25 cellular contexts compared by ENCODE assay signal in genomic region chr5:139050432-139050831, GRCh38.
DNase-seq lines count a peak whose midpoint lies in the region; ATAC-seq, FAIRE-seq and TF ChIP-seq lines count a peak whose summit lies in the region.
"Had no signal": no experiment of that assay in that cellular context is flagged by ENCODE, and none has a peak within 500 bp of the region (broad histone marks: within the 10 kb centered on the region; RNA-seq: fewer than 3 reads in every experiment).

No MANE protein-coding gene starts in this region.

- H3K36me3 ChIP-seq in SK-N-SH (replicated peaks in 1 of 2; ENCODE audit: control insufficient read depth in 1 of 2, insufficient read depth in 2 of 2, low read length in 1 of 2) = no peaks in the 10 kb centered on the region
- H3K36me3 ChIP-seq in GM12878 (ENCODE audit: control insufficient read depth in 2 of 2, insufficient read depth in 2 of 2, low read length in 1 of 2) = 0 out of 4 replicates have a peak, but pooled peaks cover 0 to 2% of the 10 kb centered on the region in 2 experiments
- H3K36me3 ChIP-seq: SJSA1 had no signal

- H3K27ac Mint-ChIP-seq in nephron = peak overlapping the region in 2 of 3 experiments; percentile 38 to 47
- H3K27ac Mint-ChIP-seq: CD4-positive, alpha-beta T cell had no signal

- no peak overlapping the region for H3K4me3 Mint-ChIP-seq in nephron
- H3K4me3 Mint-ChIP-seq: CD4-positive, alpha-beta T cell had no signal

- POLR2A ChIA-PET in SK-N-SH (lab: Yijun Ruan, JAX) = no interaction called here
- POLR2A ChIA-PET in GM12878 (lab: Charles Lee) = no interaction called here

- H3K9me2 ChIP-seq in SK-N-SH = no peaks in the 10 kb centered on the region

- CTCF ChIA-PET in SK-N-SH (lab: Yijun Ruan, JAX) (no interaction called here), GM12878 (lab: Yijun Ruan, JAX) (no interaction called here)

- H3F3A ChIP-seq in SK-N-SH (replicated peaks; ENCODE audit: insufficient read depth) = no peaks in the 10 kb centered on the region

- SMC1A ChIA-PET in GM12878 (lab: Charles Lee; ENCODE audit: uncharacterized antibody, unreplicated experiment) = no interaction called here

- TF ChIP-seq EP300 in SK-N-SH (IDR thresholded peaks at IDR 0.05; ENCODE audit: borderline replicate concordance in 1 of 2, low read depth in 1 of 2, low read length in 1 of 2) (no peak), GM12878 (IDR thresholded peaks at IDR 0.05; ENCODE audit: borderline replicate concordance in 1 of 2, control insufficient read depth in 1 of 2, low read depth in 2 of 2, low read length in 2 of 2) (no peak)

- no peaks in the 10 kb centered on the region for H3K27me3 Mint-ChIP-seq in nephron (ENCODE audit: low read depth)
- H3K27me3 Mint-ChIP-seq: CD4-positive, alpha-beta T cell had no signal

- no peaks in the 10 kb centered on the region for H3K9me3 Mint-ChIP-seq in nephron
- H3K9me3 Mint-ChIP-seq: CD4-positive, alpha-beta T cell had no signal

- FAIRE-seq in GM12878 (lab: Jason Lieb, UNC) = no peak
- FAIRE-seq: HepG2 had no signal

- no peak overlapping the region for H3K4me3 ChIP-seq in SK-N-SH (ENCODE audit: low read depth in 2 of 2, low read length in 1 of 2)
- no peak overlapping the region for H3K4me3 ChIP-seq in GM12878
- H3K4me3 ChIP-seq: BLaER1, SJSA1 had no signal

- peaks cover 5% of the 10 kb centered on the region for H3K36me3 Mint-ChIP-seq in nephron (ENCODE audit: low read depth)

- TF ChIP-seq CTCF in SK-N-SH (IDR thresholded peaks at IDR 0.05) (no peak), GM12878 (IDR thresholded peaks at IDR 0.05 in 2 of 3, conservative IDR thresholded peaks at IDR 0.05 in 1 of 3; ENCODE audit: control insufficient read depth in 2 of 3, extremely low read depth in 1 of 3, insufficient read depth in 1 of 3, low read depth in 3 of 3, low read length in 3 of 3) (no peak), nephron (IDR thresholded peaks at IDR 0.05; ENCODE audit: unreplicated experiment in 3 of 3) (no peak)

- TF ChIP-seq RAD21 in SK-N-SH (IDR thresholded peaks at IDR 0.05; ENCODE audit: low read length) = no peak
- TF ChIP-seq RAD21 in GM12878 (IDR thresholded peaks at IDR 0.05; ENCODE audit: insufficient read depth, low read depth, low read length) = no peak

- peaks cover 21% of the 10 kb centered on the region for H3K4me1 Mint-ChIP-seq in nephron

- no peak overlapping the region for H3K9ac ChIP-seq in SK-N-SH
- no peak overlapping the region for H3K9ac ChIP-seq in GM12878 (ENCODE audit: control insufficient read depth, insufficient read depth, low read length)
- H3K9ac ChIP-seq: BLaER1 had no signal

- H3K4me2 ChIP-seq in SK-N-SH (no peak overlapping the region), GM12878 (ENCODE audit: control insufficient read depth, insufficient read depth) (no peak overlapping the region)
- H3K4me2 ChIP-seq: BLaER1 had no signal

- H3K79me2 ChIP-seq in SK-N-SH (ENCODE audit: insufficient read depth) (no peaks in the 10 kb centered on the region), GM12878 (ENCODE audit: control insufficient read depth, insufficient read depth, low read length) (no peaks in the 10 kb centered on the region)

- H3K9me3 ChIP-seq in SK-N-SH (no peaks in the 10 kb centered on the region), GM12878 (replicated peaks; ENCODE audit: control insufficient read depth, insufficient read depth, low read length) (no peaks in the 10 kb centered on the region)
- H3K9me3 ChIP-seq: BLaER1, SJSA1 had no signal

- H3K27ac ChIP-seq in SK-N-SH (ENCODE audit: low read depth in 2 of 2, low read length in 1 of 2) = no peak overlapping the region
- no peak overlapping the region for H3K27ac ChIP-seq in GM12878 (ENCODE audit: control insufficient read depth, insufficient read depth)
- H3K27ac ChIP-seq: BLaER1, SJSA1 had no signal

- no peak for TF ChIP-seq POLR2A in GM12878 (IDR thresholded peaks at IDR 0.05; ENCODE audit: low read depth, low read length)

- no peak for DNase-seq in SK-N-SH
- DNase-seq in GM12878 (ENCODE audit: low read depth, low spot score) = no peak
- no peak for DNase-seq in NCI-H2196 treated with DMSO at 0.1 percent for 48 hours (lab: John Stamatoyannopoulos, UW; ENCODE audit: unreplicated experiment)
- DNase-seq in NCI-H1105 treated with DMSO at 0.1 percent for 48 hours (lab: John Stamatoyannopoulos, UW) = no peak
- no peak for DNase-seq in activated effector memory CD4-positive, alpha-beta T cell treated with Interleukin-2 at 50 U/mL for 16 hours
- DNase-seq: 8988T; CD4-positive, alpha-beta T cell; COR-L47; DMS79; GF-D8; Karpas-422; NCI-H1092 treated with DMSO at 0.1 percent for 48 hours; NCI-H1436 treated with DMSO at 0.1 percent for 48 hours; NCI-H187 treated with DMSO at 0.1 percent for 48 hours; NCI-H2107; NCI-H446; NCI-H524 treated with DMSO at 0.1 percent for 48 hours; Right ventricle myocardium superior; RPMI8226 had no signal

- H2AFZ ChIP-seq in SK-N-SH (ENCODE audit: low read depth) (no peak overlapping the region), GM12878 (ENCODE audit: control insufficient read depth, low read depth, low read length) (no peak overlapping the region)

- H4K20me1 ChIP-seq in SK-N-SH (ENCODE audit: insufficient read depth) = no peaks in the 10 kb centered on the region
- no peaks in the 10 kb centered on the region for H4K20me1 ChIP-seq in GM12878 (ENCODE audit: control insufficient read depth, insufficient read depth)
- H4K20me1 ChIP-seq: BLaER1 had no signal

- H3K27me3 ChIP-seq in SK-N-SH (ENCODE audit: insufficient read depth) = no peaks in the 10 kb centered on the region
- H3K27me3 ChIP-seq in GM12878 (replicated peaks in 1 of 2; ENCODE audit: control insufficient read depth in 2 of 2, insufficient read depth in 2 of 2, low read length in 1 of 2) = no peaks in the 10 kb centered on the region
- H3K27me3 ChIP-seq: BLaER1, SJSA1 had no signal

- ATAC-seq in SK-N-SH treated with all-trans-retinoic acid at 6 μM for 48 hours = no peak
- ATAC-seq in GM12878 = no peak
- ATAC-seq: HCT116, HepG2 had no signal

- H3K4me1 ChIP-seq in SK-N-SH (ENCODE audit: control insufficient read depth in 1 of 2, insufficient read depth in 2 of 2, low read depth in 1 of 2, low read length in 1 of 2) (no peaks in the 10 kb centered on the region; a peak in 1 of 4 replicates), GM12878 (ENCODE audit: control insufficient read depth, insufficient read depth, low read length) (no peaks in the 10 kb centered on the region)
- H3K4me1 ChIP-seq: BLaER1, SJSA1 had no signal

- RAD21 ChIA-PET in GM12878 (lab: Charles Lee; ENCODE audit: unreplicated experiment) = no interaction called here

- intact Hi-C loops in GM12878 (cut with micrococcal nuclease; ENCODE audit: unreplicated experiment) = no loop called here

- BruUV-seq in GM12878 (replicated peaks; lab: Mats Ljungman, UMichigan) = TSS peak; percentile 42

- in situ Hi-C loops in GM12878 (cut with MboI) = no loop called here

TF ChIP-seq in SK-N-SH treated with all-trans-retinoic acid at 6 μM for 48 hours, 23 proteins besides CTCF, POLR2A, EP300 and RAD21:
- TF ChIP-seq OSR1 (CRISPR knock-in tag; IDR thresholded peaks at IDR 0.05) (no peak), ZNF565 (CRISPR knock-in tag; conservative IDR thresholded peaks at IDR 0.05; ENCODE audit: low read depth) (no peak), ISL1 (CRISPR knock-in tag; IDR thresholded peaks at IDR 0.05) (peak; percentile 41; the same call in 1 of the 2 replicates), ZNF8 (CRISPR knock-in tag; IDR thresholded peaks at IDR 0.05) (no peak), ZFP30 (CRISPR knock-in tag; IDR thresholded peaks at IDR 0.05) (no peak)

TF ChIP-seq in SK-N-SH, 30 proteins besides CTCF, POLR2A, EP300 and RAD21:
- TF ChIP-seq CHD2 (IDR thresholded peaks at IDR 0.05; ENCODE audit: low read length, partially characterized antibody) (no peak), MEF2A (IDR thresholded peaks at IDR 0.05; ENCODE audit: borderline replicate concordance, low read depth) (no peak), TAF1 (IDR thresholded peaks at IDR 0.05; ENCODE audit: borderline replicate concordance, low read depth, low read length) (no peak), SIN3A (IDR thresholded peaks at IDR 0.05; ENCODE audit: borderline replicate concordance, low read depth, low read length) (no peak), YY1 (IDR thresholded peaks at IDR 0.05; ENCODE audit: low read depth) (no peak), EZH2phosphoT487 (IDR thresholded peaks at IDR 0.05; ENCODE audit: borderline replicate concordance, low read depth) (no peak), POLR2AphosphoS5 (IDR thresholded peaks at IDR 0.05; ENCODE audit: low read depth, low read length) (no peak), NRF1 (IDR thresholded peaks at IDR 0.05; ENCODE audit: low read depth, low read length) (no peak)

TF ChIP-seq in GM12878, 131 proteins besides CTCF, POLR2A, EP300 and RAD21 (continues in another document):
- TF ChIP-seq TCF3 (IDR thresholded peaks at IDR 0.05; ENCODE audit: borderline replicate concordance, insufficient read depth, low read depth, low read length) (no peak), JUND (IDR thresholded peaks at IDR 0.05; ENCODE audit: low read depth, low read length) (no peak), FOS (IDR thresholded peaks at IDR 0.05; ENCODE audit: borderline replicate concordance, extremely low read depth, insufficient read length) (no peak)
- TF ChIP-seq, protein P1, sequence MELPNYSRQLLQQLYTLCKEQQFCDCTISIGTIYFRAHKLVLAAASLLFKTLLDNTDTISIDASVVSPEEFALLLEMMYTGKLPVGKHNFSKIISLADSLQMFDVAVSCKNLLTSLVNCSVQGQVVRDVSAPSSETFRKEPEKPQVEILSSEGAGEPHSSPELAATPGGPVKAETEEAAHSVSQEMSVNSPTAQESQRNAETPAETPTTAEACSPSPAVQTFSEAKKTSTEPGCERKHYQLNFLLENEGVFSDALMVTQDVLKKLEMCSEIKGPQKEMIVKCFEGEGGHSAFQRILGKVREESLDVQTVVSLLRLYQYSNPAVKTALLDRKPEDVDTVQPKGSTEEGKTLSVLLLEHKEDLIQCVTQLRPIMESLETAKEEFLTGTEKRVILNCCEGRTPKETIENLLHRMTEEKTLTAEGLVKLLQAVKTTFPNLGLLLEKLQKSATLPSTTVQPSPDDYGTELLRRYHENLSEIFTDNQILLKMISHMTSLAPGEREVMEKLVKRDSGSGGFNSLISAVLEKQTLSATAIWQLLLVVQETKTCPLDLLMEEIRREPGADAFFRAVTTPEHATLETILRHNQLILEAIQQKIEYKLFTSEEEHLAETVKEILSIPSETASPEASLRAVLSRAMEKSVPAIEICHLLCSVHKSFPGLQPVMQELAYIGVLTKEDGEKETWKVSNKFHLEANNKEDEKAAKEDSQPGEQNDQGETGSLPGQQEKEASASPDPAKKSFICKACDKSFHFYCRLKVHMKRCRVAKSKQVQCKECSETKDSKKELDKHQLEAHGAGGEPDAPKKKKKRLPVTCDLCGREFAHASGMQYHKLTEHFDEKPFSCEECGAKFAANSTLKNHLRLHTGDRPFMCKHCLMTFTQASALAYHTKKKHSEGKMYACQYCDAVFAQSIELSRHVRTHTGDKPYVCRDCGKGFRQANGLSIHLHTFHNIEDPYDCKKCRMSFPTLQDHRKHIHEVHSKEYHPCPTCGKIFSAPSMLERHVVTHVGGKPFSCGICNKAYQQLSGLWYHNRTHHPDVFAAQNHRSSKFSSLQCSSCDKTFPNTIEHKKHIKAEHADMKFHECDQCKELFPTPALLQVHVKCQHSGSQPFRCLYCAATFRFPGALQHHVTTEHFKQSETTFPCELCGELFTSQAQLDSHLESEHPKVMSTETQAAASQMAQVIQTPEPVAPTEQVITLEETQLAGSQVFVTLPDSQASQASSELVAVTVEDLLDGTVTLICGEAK (IDR thresholded peaks at IDR 0.05; ENCODE audit: borderline replicate concordance) = no peak
